In the genomic region with DNA sequence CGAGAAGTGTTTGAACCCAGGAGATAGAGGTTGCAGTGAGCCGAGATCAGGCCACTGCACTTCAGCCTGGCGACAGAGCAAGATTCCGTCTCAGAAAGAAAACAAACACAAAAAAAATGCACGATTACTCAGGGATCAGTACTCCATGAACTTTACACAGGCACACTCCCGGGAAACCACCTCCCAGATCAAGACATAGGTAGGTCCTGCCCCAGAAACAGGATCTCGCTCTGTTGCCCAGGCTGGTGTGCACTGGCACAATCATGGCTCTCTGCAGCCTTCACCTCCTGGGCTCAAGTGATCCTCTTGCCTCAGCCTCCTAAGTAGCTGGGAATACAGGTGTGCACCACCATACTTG, we compare ENCODE assay signal across 18 cellular contexts. TPM values are rescaled to one million over a fixed set of nuclear protein-coding genes. Genes with fewer than 3 reads are reported as not detected.
"Had no signal": no experiment of that assay in that cellular context is flagged by ENCODE, and none has a peak within 500 bp of the region (broad histone marks: within the 10 kb centered on the region; RNA-seq: fewer than 3 reads in every experiment).

No MANE protein-coding gene starts in this region.

- FAIRE-seq: kidney, TTC549, urothelium cell line had no signal

- H3K9me3 Mint-ChIP-seq: activated B cell treated with CpG ODN at 0.5 μM for 24 hours; effector memory CD8-positive, alpha-beta T cell; neural crest cell had no signal

- DNase-seq: activated B cell treated with CpG ODN at 0.5 μM for 24 hours; activated CD4-positive, alpha-beta T cell treated with anti-CD3 and anti-CD28 coated beads, Interleukin-2, amount 50 U/mL, for 1 hour; activated gamma-delta T cell treated with Interleukin-2 at 50 U/mL for 16 hours; activated T-cell treated with anti-CD3 and anti-CD28 coated beads, Interleukin-2, amount 50 U/mL, for 48 hours; adrenal gland; effector memory CD8-positive, alpha-beta T cell; gastrocnemius medialis; left ventricle myocardium superior; mesenchymal stem cell; retina; stimulated activated CD4-positive, alpha-beta T cell treated with anti-CD3 and anti-CD28 coated beads, Interleukin-4, amount 100 ng/mL, for 4 hours; T-helper 17 cell had no signal

- H3K27me3 Mint-ChIP-seq: activated B cell treated with CpG ODN at 0.5 μM for 24 hours; effector memory CD8-positive, alpha-beta T cell; T-helper 17 cell had no signal

- H3K4me3 Mint-ChIP-seq: activated B cell treated with CpG ODN at 0.5 μM for 24 hours; effector memory CD8-positive, alpha-beta T cell; neural crest cell had no signal

- H3K4me3 ChIP-seq: adrenal gland, gastrocnemius medialis had no signal

- H3K9ac ChIP-seq: parathyroid adenoma had no signal

- H3K27ac Mint-ChIP-seq: effector memory CD8-positive, alpha-beta T cell had no signal

- H3K27ac ChIP-seq: adrenal gland, epithelial cell of prostate, gastrocnemius medialis, parathyroid adenoma had no signal

- H3K9me3 ChIP-seq: adrenal gland, gastrocnemius medialis had no signal

- H3K27me3 ChIP-seq: adrenal gland, gastrocnemius medialis had no signal

RNA-seq across cellular contexts. Expression of a gene that starts 20.2 kb away (rescaled TPM):
- total RNA-seq: neural crest cell had no signal
